In genomic region chr4:189656551-189657165, GRCh38 we compare ENCODE assay signal across 15 cellular contexts.
"Had no signal": no experiment of that assay in that cellular context is flagged by ENCODE, and none has a peak within 500 bp of the region (broad histone marks: within the 10 kb centered on the region; RNA-seq: fewer than 3 reads in every experiment).

No MANE protein-coding gene starts in this region.

- DNase-seq: activated CD4-positive, alpha-beta T cell treated with anti-CD3 and anti-CD28 coated beads for 1 hour; activated CD4-positive, alpha-beta T cell treated with anti-CD3 and anti-CD28 coated beads, Interleukin-2, amount 50 U/mL, for 4 hours; activated CD8-positive, alpha-beta memory T cell treated with anti-CD3 and anti-CD28 coated beads, Interleukin-2, amount 10 ng/mL, durations not matched to agents 7 days and 5 days; activated naive CD4-positive, alpha-beta T cell treated with anti-CD3 and anti-CD28 coated beads, Interleukin-2, amount 10 ng/mL, durations not matched to agents 7 days and 5 days; activated T-cell treated with anti-CD3 and anti-CD28 coated beads, Interleukin-2, amount 50 U/mL, for 1 hour; dermis blood vessel endothelial cell; heart right ventricle; left lung; mammary epithelial cell; naive thymus-derived CD8-positive, alpha-beta T cell; nucleus accumbens; stimulated activated CD4-positive, alpha-beta T cell treated with anti-CD3 and anti-CD28 coated beads, Interleukin-2, amount 100 ng/mL, for 48 hours; uterus had no signal

- H3K27me3 Mint-ChIP-seq: activated CD8-positive, alpha-beta memory T cell treated with anti-CD3 and anti-CD28 coated beads, Interleukin-2, amount 10 ng/mL, durations not matched to agents 7 days and 5 days; activated naive CD4-positive, alpha-beta T cell treated with anti-CD3 and anti-CD28 coated beads, Interleukin-2, amount 10 ng/mL, durations not matched to agents 7 days and 5 days; stimulated activated memory B cell treated with anti-CD40 and anti-IgM and Interleukin-4, amounts not matched to agents 10 μg/mL and 1 μg/mL and 100 μg/mL, for 72 hours had no signal

- H3K36me3 Mint-ChIP-seq: activated CD8-positive, alpha-beta memory T cell treated with anti-CD3 and anti-CD28 coated beads, Interleukin-2, amount 10 ng/mL, durations not matched to agents 7 days and 5 days; activated naive CD4-positive, alpha-beta T cell treated with anti-CD3 and anti-CD28 coated beads, Interleukin-2, amount 10 ng/mL, durations not matched to agents 7 days and 5 days; naive thymus-derived CD8-positive, alpha-beta T cell; stimulated activated memory B cell treated with anti-CD40 and anti-IgM and Interleukin-4, amounts not matched to agents 10 μg/mL and 1 μg/mL and 100 μg/mL, for 72 hours had no signal

- H3K9me3 Mint-ChIP-seq: activated naive CD4-positive, alpha-beta T cell treated with anti-CD3 and anti-CD28 coated beads, Interleukin-2, amount 10 ng/mL, durations not matched to agents 7 days and 5 days; stimulated activated memory B cell treated with anti-CD40 and anti-IgM and Interleukin-4, amounts not matched to agents 10 μg/mL and 1 μg/mL and 100 μg/mL, for 72 hours; T-helper 2 cell treated with Interferon-gamma antibody and Interleukin-4, amounts not matched to agents 5 μg/mL and 100 μg/mL, for 36 hours had no signal

- H3K27ac Mint-ChIP-seq: activated CD8-positive, alpha-beta memory T cell treated with anti-CD3 and anti-CD28 coated beads, Interleukin-2, amount 10 ng/mL, durations not matched to agents 7 days and 5 days; activated naive CD4-positive, alpha-beta T cell treated with anti-CD3 and anti-CD28 coated beads, Interleukin-2, amount 10 ng/mL, durations not matched to agents 7 days and 5 days; naive thymus-derived CD8-positive, alpha-beta T cell; stimulated activated memory B cell treated with anti-CD40 and anti-IgM and Interleukin-4, amounts not matched to agents 10 μg/mL and 1 μg/mL and 100 μg/mL, for 72 hours; T-helper 2 cell treated with Interferon-gamma antibody and Interleukin-4, amounts not matched to agents 5 μg/mL and 100 μg/mL, for 36 hours had no signal

- H3K4me1 Mint-ChIP-seq: activated naive CD4-positive, alpha-beta T cell treated with anti-CD3 and anti-CD28 coated beads, Interleukin-2, amount 10 ng/mL, durations not matched to agents 7 days and 5 days; stimulated activated memory B cell treated with anti-CD40 and anti-IgM and Interleukin-4, amounts not matched to agents 10 μg/mL and 1 μg/mL and 100 μg/mL, for 72 hours had no signal

- H3K4me3 Mint-ChIP-seq: activated CD8-positive, alpha-beta memory T cell treated with anti-CD3 and anti-CD28 coated beads, Interleukin-2, amount 10 ng/mL, durations not matched to agents 7 days and 5 days; activated naive CD4-positive, alpha-beta T cell treated with anti-CD3 and anti-CD28 coated beads, Interleukin-2, amount 10 ng/mL, durations not matched to agents 7 days and 5 days; stimulated activated memory B cell treated with anti-CD40 and anti-IgM and Interleukin-4, amounts not matched to agents 10 μg/mL and 1 μg/mL and 100 μg/mL, for 72 hours; T-helper 2 cell treated with Interferon-gamma antibody and Interleukin-4, amounts not matched to agents 5 μg/mL and 100 μg/mL, for 36 hours had no signal
